Comparison of ENCODE assay signal across 12 cellular contexts in genomic region chr17:41910701-41911391, GRCh38. TPM values are rescaled to one million over a fixed set of nuclear protein-coding genes. Genes with fewer than 3 reads are reported as not detected.
A peak's percentile ranks its signal among the peaks of the same experiment; 100 is the strongest.
DNase-seq lines count a peak whose midpoint lies in the region; ATAC-seq lines count a peak whose summit lies in the region.
"Had no signal": no experiment of that assay in that cellular context is flagged by ENCODE, and none has a peak within 500 bp of the region (broad histone marks: within the 10 kb centered on the region; RNA-seq: fewer than 3 reads in every experiment).

No MANE protein-coding gene starts in this region.

- peaks cover 97% of the 10 kb centered on the region for H3K36me3 ChIP-seq in MG63

- peak; percentile 95 for DNase-seq in Caki2 (ENCODE audit: low read depth)
- DNase-seq in MG63, result peak; percentile 82
- peak; percentile 87 for DNase-seq in dedifferentiated amniotic fluid mesenchymal stem cell (ENCODE audit: extremely low spot score)
- DNase-seq in non-pigmented ciliary epithelial cell (ENCODE audit: low read depth), result peak; percentile 93
- no peak for DNase-seq in inferior parietal cortex (ENCODE audit: extremely low spot score)
- no peak for DNase-seq in NCI-H2081 (lab: John Stamatoyannopoulos, UW)
- DNase-seq: left ventricle myocardium inferior, MM.1S, NCI-H510A treated with DMSO at 0.1 percent for 48 hours had no signal

- no peaks in the 10 kb centered on the region for H3K9me3 ChIP-seq in MG63
- H3K9me3 ChIP-seq: left ventricle myocardium inferior, vagina had no signal

- ATAC-seq in HG03039 (IDR thresholded peaks at IDR 0.05; ENCODE audit: unreplicated experiment) (no peak), HG03139 (IDR thresholded peaks at IDR 0.05; ENCODE audit: unreplicated experiment) (no peak)

- H3K4me3 ChIP-seq in MG63, result no peak overlapping the region
- H3K4me3 ChIP-seq: left ventricle myocardium inferior, vagina had no signal

- no peaks in the 10 kb centered on the region for H3K27me3 ChIP-seq in MG63
- H3K27me3 ChIP-seq: vagina had no signal

- in situ Hi-C loops in Caki2 (cut with HindIII; ENCODE audit: low pct_unique_long_range_greater_than_20kb, low sequenced_read_pairs), result no loop called here

RNA-seq across cellular contexts. Expression of gene ACLY, which starts 7.9 kb away (rescaled TPM):
- total RNA-seq in Caki2 (2014; rRNA removed; shearing (Covaris generic); ENCODE audit: low replicate concordance), result 146 and 150 TPM in 2 replicates
- total RNA-seq in MG63 (2014; rRNA removed; shearing (Covaris generic); ENCODE audit: low replicate concordance), result 151 and 195 TPM in 2 replicates

RNA-seq across cellular contexts. Expression of gene ODAD4, which starts 19.6 kb away (rescaled TPM):
- 0.78 and 2.6 TPM in 2 replicates for total RNA-seq in Caki2 (2014; rRNA removed; shearing (Covaris generic); ENCODE audit: low replicate concordance)
- not detected in 2 replicates for total RNA-seq in MG63 (2014; rRNA removed; shearing (Covaris generic); ENCODE audit: low replicate concordance)

RNA-seq across cellular contexts. Expression of gene KLHL11, which starts 45.6 kb away (rescaled TPM):
- 10.3 and 15.5 TPM in 2 replicates for total RNA-seq in Caki2 (2014; rRNA removed; shearing (Covaris generic); ENCODE audit: low replicate concordance)
- total RNA-seq in MG63 (2014; rRNA removed; shearing (Covaris generic); ENCODE audit: low replicate concordance), result 10.9 and 13.3 TPM in 2 replicates

RNA-seq across cellular contexts. Expression of gene CNP, which starts 55.7 kb away (rescaled TPM):
- total RNA-seq in Caki2 (2014; rRNA removed; shearing (Covaris generic); ENCODE audit: low replicate concordance), result 50.2 and 67.0 TPM in 2 replicates
- 64.0 and 97.2 TPM in 2 replicates for total RNA-seq in MG63 (2014; rRNA removed; shearing (Covaris generic); ENCODE audit: low replicate concordance)

Comparison
In these comparisons a context has a peak if more than half of its experiments do, and no peak if none do; other contexts are left out.
1. DNase-seq: peak in Caki2 (single experiment), MG63 (single experiment), dedifferentiated amniotic fluid mesenchymal stem cell (single experiment) and non-pigmented ciliary epithelial cell (single experiment); none in inferior parietal cortex (single experiment) and NCI-H2081 (0 of 2).